ENCODE assay signal across 11 cellular contexts in genomic region chr3:27568393-27568792, GRCh38.
DNase-seq lines count a peak whose midpoint lies in the region; ATAC-seq, FAIRE-seq and TF ChIP-seq lines count a peak whose summit lies in the region.
"Had no signal": no experiment of that assay in that cellular context is flagged by ENCODE, and none has a peak within 500 bp of the region (broad histone marks: within the 10 kb centered on the region; RNA-seq: fewer than 3 reads in every experiment).

No MANE protein-coding gene starts in this region.

- no peak for ATAC-seq in HG03571 (IDR thresholded peaks at IDR 0.05; ENCODE audit: unreplicated experiment)
- ATAC-seq: activated T-cell treated with anti-CD3 and anti-CD28 coated beads, Interleukin-2, amount 50 U/mL, for 4 hours; left lobe of liver had no signal

- TF ChIP-seq POLR2A in lower leg skin (IDR thresholded peaks at IDR 0.05), result no peak

- H3K36me3 ChIP-seq in bronchial epithelial cell (ENCODE audit: control insufficient read depth, insufficient read depth, low read length) (no peaks in the 10 kb centered on the region), WERI-Rb-1 (no peaks in the 10 kb centered on the region)

- intact Hi-C loops in lower leg skin (cut with DNase I; ENCODE audit: low total_unique reads), result no loop called here

- peak; percentile 23 for FAIRE-seq in bronchial epithelial cell (lab: Jason Lieb, UNC)

- peak; percentile 45 for DNase-seq in AG04450 (ENCODE audit: low read depth, low spot score)
- DNase-seq in NCI-H2081 (lab: John Stamatoyannopoulos, UW), result peak; percentile 55 to 73
- DNase-seq in bronchial epithelial cell (ENCODE audit: low read depth), result peak; percentile 84
- peak; percentile 66 to 94 for DNase-seq in lower leg skin (ENCODE audit: low spot score in 2 of 2)
- DNase-seq in HK-2 (ENCODE audit: unreplicated experiment), result no peak
- DNase-seq in activated CD8-positive, alpha-beta memory T cell treated with anti-CD3 and anti-CD28 coated beads, Interleukin-2, amount 50 U/mL, for 48 hours, result no peak
- no peak for DNase-seq in WERI-Rb-1
- DNase-seq: activated T-cell treated with anti-CD3 and anti-CD28 coated beads, Interleukin-2, amount 50 U/mL, for 4 hours had no signal

- TF ChIP-seq CTCF in AG04450 (IDR thresholded peaks at IDR 0.05; ENCODE audit: low read depth, low read length) (no peak), bronchial epithelial cell (IDR thresholded peaks at IDR 0.05; ENCODE audit: insufficient read depth, low read length, severe bottlenecking) (no peak), lower leg skin (IDR thresholded peaks at IDR 0.05) (no peak), WERI-Rb-1 (IDR thresholded peaks at IDR 0.05; ENCODE audit: low read depth, low read length) (no peak)

- CTCF ChIA-PET in AG04450 (lab: Charles Lee), result no interaction called here

- no peak overlapping the region for H3K4me3 ChIP-seq in AG04450 (ENCODE audit: low read depth, low read length)
- H3K4me3 ChIP-seq in bronchial epithelial cell (ENCODE audit: low read depth, low read length), result no peak overlapping the region
- H3K4me3 ChIP-seq in lower leg skin (ENCODE audit: low read depth, poor library complexity, severe bottlenecking), result no peak overlapping the region
- H3K4me3 ChIP-seq in WERI-Rb-1 (ENCODE audit: low read depth, low read length), result no peak overlapping the region

- WGBS in lower leg skin, 2 donors, result 12 to 14% methylated on average over 5 of the region's 5 CpGs

- H3K27ac ChIP-seq in AG04450 (ENCODE audit: low read depth, low read length) (peak overlapping the region; percentile 13), WERI-Rb-1 (no peak overlapping the region)
- H3K27ac ChIP-seq: C4-2B had no signal

- no peaks in the 10 kb centered on the region for H3K27me3 ChIP-seq in AG04450 (ENCODE audit: control insufficient read depth, insufficient read depth, low read length)
- no peaks in the 10 kb centered on the region for H3K27me3 ChIP-seq in bronchial epithelial cell (ENCODE audit: control insufficient read depth, insufficient read depth, low read length)
- H3K27me3 ChIP-seq in WERI-Rb-1 (ENCODE audit: insufficient read depth, low read depth, severe bottlenecking), result no peaks in the 10 kb centered on the region

- POLR2A ChIA-PET in AG04450 (lab: Yijun Ruan, JAX), result no interaction called here

- no peaks in the 10 kb centered on the region for H3K9me3 ChIP-seq in AG04450 (ENCODE audit: control insufficient read depth, insufficient read depth, low read length)
- H3K9me3 ChIP-seq in WERI-Rb-1 (ENCODE audit: severe bottlenecking), result no peaks in the 10 kb centered on the region

Comparison
In these comparisons a context has a peak if more than half of its experiments do, and no peak if none do; other contexts are left out.
1. DNase-seq: peak in AG04450 (single experiment), NCI-H2081 (2 of 2), bronchial epithelial cell (single experiment) and lower leg skin (2 of 2); none in HK-2 (single experiment), activated CD8-positive, alpha-beta memory T cell treated with anti-CD3 and anti-CD28 coated beads, Interleukin-2, amount 50 U/mL, for 48 hours (single experiment) and WERI-Rb-1 (single experiment).